In the genomic region with DNA sequence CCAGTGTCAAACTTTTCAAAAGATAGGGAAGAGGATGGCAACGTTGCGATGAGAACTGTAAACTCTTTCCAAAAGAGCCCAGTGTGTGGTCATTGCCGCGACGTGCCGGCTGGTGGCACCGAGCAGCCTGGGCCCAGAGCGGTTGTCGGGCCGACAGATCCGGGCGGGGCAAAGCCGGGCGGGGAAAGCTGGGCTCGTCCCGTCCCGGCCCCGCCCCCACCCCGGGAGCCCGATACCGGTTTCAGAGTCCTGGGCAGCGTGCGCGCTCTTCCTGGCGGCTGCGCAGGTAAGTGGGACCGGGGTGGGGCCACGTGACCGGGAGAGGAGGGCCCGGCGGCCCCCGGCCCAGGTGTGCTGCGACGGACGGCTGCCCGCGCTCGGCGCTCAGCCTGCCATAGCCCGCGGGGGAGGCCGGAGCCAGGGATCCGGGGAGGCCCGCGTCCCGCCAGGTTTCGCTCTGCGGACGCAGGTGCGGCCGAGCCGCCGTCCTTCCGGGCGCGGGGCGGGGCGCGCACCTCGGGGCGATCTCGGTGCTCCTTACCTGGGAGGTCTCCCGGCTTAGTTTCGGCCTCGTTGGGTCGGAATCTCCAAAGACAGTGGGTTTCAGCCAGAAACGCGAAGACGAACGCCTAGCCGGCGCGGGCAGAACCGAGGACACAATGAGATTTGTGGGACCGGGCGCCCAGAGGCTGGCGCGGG, we compare ENCODE assay signal across 7 cellular contexts. TPM values are rescaled to one million over a fixed set of nuclear protein-coding genes. Genes with fewer than 3 reads are reported as not detected.
DNase-seq lines count a peak whose midpoint lies in the region; ATAC-seq, FAIRE-seq and TF ChIP-seq lines count a peak whose summit lies in the region.

A gene with protein sequence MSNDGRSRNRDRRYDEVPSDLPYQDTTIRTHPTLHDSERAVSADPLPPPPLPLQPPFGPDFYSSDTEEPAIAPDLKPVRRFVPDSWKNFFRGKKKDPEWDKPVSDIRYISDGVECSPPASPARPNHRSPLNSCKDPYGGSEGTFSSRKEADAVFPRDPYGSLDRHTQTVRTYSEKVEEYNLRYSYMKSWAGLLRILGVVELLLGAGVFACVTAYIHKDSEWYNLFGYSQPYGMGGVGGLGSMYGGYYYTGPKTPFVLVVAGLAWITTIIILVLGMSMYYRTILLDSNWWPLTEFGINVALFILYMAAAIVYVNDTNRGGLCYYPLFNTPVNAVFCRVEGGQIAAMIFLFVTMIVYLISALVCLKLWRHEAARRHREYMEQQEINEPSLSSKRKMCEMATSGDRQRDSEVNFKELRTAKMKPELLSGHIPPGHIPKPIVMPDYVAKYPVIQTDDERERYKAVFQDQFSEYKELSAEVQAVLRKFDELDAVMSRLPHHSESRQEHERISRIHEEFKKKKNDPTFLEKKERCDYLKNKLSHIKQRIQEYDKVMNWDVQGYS (plus strand): TSS at position 232 of the 699 bp plus-strand sequence. CDS start 4,270 bp downstream, outside the sequence.

- WGBS in K562 (ENCODE audit: insufficient coverage, low coverage, missing lambda C conversion rate): 95% methylated on average over 16 of the region's 78 CpGs

- no peak within 1 kb of the TSS for H3K9ac ChIP-seq in K562 (ENCODE audit: insufficient read depth in 1 of 2, low read depth in 2 of 2, low read length in 2 of 2)

- H3K27ac ChIP-seq in K562 (ENCODE audit: extremely low read depth, low read depth, low read length) (no peak within 1 kb of the TSS), gastrocnemius medialis (no peak within 1 kb of the TSS)

- intact Hi-C loops in K562 (cut with micrococcal nuclease) (no loop called here), gastrocnemius medialis (cut with DNase I; ENCODE audit: low total_unique reads) (no loop called here)

- POLR2A ChIA-PET in K562 (lab: Yijun Ruan, JAX): no interaction called here

- in situ Hi-C loops in K562 (cut with MboI) (no loop called here), gastrocnemius medialis (cut with MboI; ENCODE audit: low sequenced_read_pairs in 4 of 4) (no loop called here)

- no peak for FAIRE-seq in K562 (lab: Jason Lieb, UNC)

- H2AFZ ChIP-seq in K562 (ENCODE audit: low read depth, low read length): no peak within 1 kb of the TSS

- H3K27me3 ChIP-seq in K562 (ENCODE audit: control insufficient read depth in 2 of 2, insufficient read depth in 2 of 2, low read length in 2 of 2): no peaks in the 10 kb centered on the region
- H3K27me3 ChIP-seq in gastrocnemius medialis: no peaks in the 10 kb centered on the region

- peaks cover 41% of the 10 kb centered on the region for H3K36me3 ChIP-seq in K562 (ENCODE audit: control insufficient read depth, insufficient read depth, low read length)
- peaks cover 0 to 36% of the 10 kb centered on the region in 2 donors for H3K36me3 ChIP-seq in gastrocnemius medialis

- TF ChIP-seq POLR2A in K562 (conservative IDR thresholded peaks at IDR 0.05) (no peak), gastrocnemius medialis (IDR thresholded peaks at IDR 0.05) (no peak)

- TF ChIP-seq CTCF in K562 (IDR thresholded peaks at IDR 0.05 in 2 of 3, conservative IDR thresholded peaks at IDR 0.05 in 1 of 3; ENCODE audit: insufficient read depth in 2 of 3, low read depth in 1 of 3, low read length in 3 of 3) (no peak), gastrocnemius medialis (IDR thresholded peaks at IDR 0.05 in 4 of 5, conservative IDR thresholded peaks at IDR 0.05 in 1 of 5) (no peak)

- H3K79me2 ChIP-seq in K562 (ENCODE audit: control insufficient read depth, insufficient read depth, low read length): no peaks in the 10 kb centered on the region

- no peak for TF ChIP-seq EP300 in K562 (IDR thresholded peaks at IDR 0.05; ENCODE audit: low read length)

- no peaks in the 10 kb centered on the region for H4K20me1 ChIP-seq in K562 (replicated peaks; ENCODE audit: control insufficient read depth, insufficient read depth, low read length)

- CTCF ChIA-PET in K562 (lab: Yijun Ruan, JAX; ENCODE audit: low intra/inter-chr PET ratio): no interaction called here

- BruUV-seq in K562 (replicated peaks; lab: Mats Ljungman, UMichigan): no TSS peak

- no peaks in the 10 kb centered on the region for H3K9me1 ChIP-seq in K562 (ENCODE audit: control insufficient read depth, insufficient read depth, low read length)

- peak; percentile 51 for ATAC-seq in GM18517 (IDR thresholded peaks at IDR 0.05; ENCODE audit: unreplicated experiment)
- peak; percentile 70 for ATAC-seq in HG03354 (IDR thresholded peaks at IDR 0.05; ENCODE audit: poor library complexity, severe bottlenecking, unreplicated experiment)
- ATAC-seq in K562: no peak
- ATAC-seq in gastrocnemius medialis: no peak

- no peak within 1 kb of the TSS for H3K4me2 ChIP-seq in K562 (ENCODE audit: insufficient read depth, low read length)

- peak; percentile 24 for DNase-seq in SHP77 treated with DMSO at 0.1 percent for 48 hours (lab: John Stamatoyannopoulos, UW)
- DNase-seq in K562 (ENCODE audit: extremely low read depth in 1 of 4, low spot score in 3 of 4): no peak
- peak; percentile 49 for DNase-seq in iPS DF 4.7 (ENCODE audit: extremely low read depth, low spot score)
- no peak for DNase-seq in gastrocnemius medialis
- no peak for DNase-seq in NCI-H82 treated with DMSO at 0.1 percent for 48 hours (lab: John Stamatoyannopoulos, UW; ENCODE audit: unreplicated experiment)

- no peaks in the 10 kb centered on the region for H3K4me1 ChIP-seq in K562 (replicated peaks in 1 of 2; ENCODE audit: control insufficient read depth in 2 of 2, insufficient read depth in 2 of 2, low read length in 2 of 2)
- H3K4me1 ChIP-seq in gastrocnemius medialis: no peaks in the 10 kb centered on the region

- H3K4me3 ChIP-seq in K562 (no peak within 1 kb of the TSS), gastrocnemius medialis (peak within 1 kb of the TSS in 3 of 4 donors; percentile 19 to 38 (median 29))

- TF ChIP-seq RAD21 in K562 (CRISPR knock-in tag; conservative IDR thresholded peaks at IDR 0.05 in 1 of 2, IDR thresholded peaks at IDR 0.05 in 1 of 2): no peak

- H3K9me3 ChIP-seq in K562 (replicated peaks; ENCODE audit: control insufficient read depth, insufficient read depth, low read depth, low read length): no peaks in the 10 kb centered on the region
- H3K9me3 ChIP-seq in gastrocnemius medialis: no peaks in the 10 kb centered on the region

TF ChIP-seq in K562, 482 proteins besides CTCF, POLR2A, EP300 and RAD21:
- TF ChIP-seq PCBP2 (IDR thresholded peaks at IDR 0.05; ENCODE audit: low read depth, low read length, poor library complexity, severe bottlenecking): no peak
- TF ChIP-seq, protein P1, sequence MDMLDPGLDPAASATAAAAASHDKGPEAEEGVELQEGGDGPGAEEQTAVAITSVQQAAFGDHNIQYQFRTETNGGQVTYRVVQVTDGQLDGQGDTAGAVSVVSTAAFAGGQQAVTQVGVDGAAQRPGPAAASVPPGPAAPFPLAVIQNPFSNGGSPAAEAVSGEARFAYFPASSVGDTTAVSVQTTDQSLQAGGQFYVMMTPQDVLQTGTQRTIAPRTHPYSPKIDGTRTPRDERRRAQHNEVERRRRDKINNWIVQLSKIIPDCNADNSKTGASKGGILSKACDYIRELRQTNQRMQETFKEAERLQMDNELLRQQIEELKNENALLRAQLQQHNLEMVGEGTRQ (CRISPR knock-in tag; IDR thresholded peaks at IDR 0.05): no peak
- TF ChIP-seq POLR2G (IDR thresholded peaks at IDR 0.05; ENCODE audit: low read depth, low read length): peak; percentile 35

RNA-seq across cellular contexts. Expression of the gene that starts here (rescaled TPM):
- 0.72 and 0.79 TPM in 2 replicates for total RNA-seq in K562 (2011; cell fraction: chromatin; rRNA removed; ENCODE audit: low replicate concordance)
- total RNA-seq in K562 (2011; cell fraction: nucleolus; rRNA removed): 0.33 and 0.92 TPM in 2 replicates
- total RNA-seq in K562 (2011; cell fraction: nucleoplasm; rRNA removed): 0.69 and 0.95 TPM in 2 replicates
- total RNA-seq in K562 (2014; rRNA removed) (0.08 TPM in 1 of 2 replicates, not detected in the other), K562 (2014; rRNA removed; fragmentation: Illumina TruSeq; extraction: Trizol) (0.04 and 0.13 TPM in 2 replicates), K562 (2015; rRNA removed; fragmentation: Illumina TruSeq; extraction: Trizol) (0.29 and 0.30 TPM in 2 replicates), K562 (2021) (0.09 and 0.13 TPM in 2 replicates), gastrocnemius medialis (1 to 10 TPM in 2 of 4 donors, under 1 TPM in 2; 0.16 to 3.1 (median 1.4) TPM)
- polyA plus RNA-seq in K562 (2011; rRNA removed) (0.05 and 0.21 TPM in 2 replicates), K562 (2014; fragmentation: Illumina TruSeq; extraction: Trizol) (0.03 TPM in 2 replicates), K562 (2014; fragmentation: Nextera tagmentation; extraction: Ambion mirVana) (under 1 TPM in 1 of 2 experiments, not detected in 1; 0.03 TPM), K562 (2014; rRNA removed) (0.07 TPM in 1 of 2 replicates, not detected in the other)
- polyA plus RNA-seq in K562 (2011; cell fraction: cytosol; rRNA removed): 0.07 TPM in 1 of 2 replicates, not detected in the other
- polyA plus RNA-seq in K562 (2011; cell fraction: nucleus; rRNA removed): 0.20 and 0.34 TPM in 2 replicates
- polyA plus RNA-seq in K562 (2012): 0.03 and 0.08 TPM in 2 replicates
- 0.25 and 0.54 TPM in 2 replicates for polyA minus RNA-seq in K562 (2011; rRNA and poly(A)+ RNA removed)
- polyA minus RNA-seq in K562 (2011; cell fraction: cytosol; rRNA and poly(A)+ RNA removed): not detected in 2 replicates
- polyA minus RNA-seq in K562 (2011; cell fraction: nucleus; rRNA and poly(A)+ RNA removed): 0.40 and 0.56 TPM in 2 replicates

Comparison
In these comparisons a context has a peak if more than half of its experiments do, and no peak if none do; other contexts are left out.
1. ATAC-seq: peak in GM18517 (single experiment) and HG03354 (single experiment); none in K562 (single experiment) and gastrocnemius medialis (0 of 2).
2. DNase-seq: peak in SHP77 treated with DMSO at 0.1 percent for 48 hours (single experiment) and iPS DF 4.7 (single experiment); none in K562 (0 of 4), gastrocnemius medialis (0 of 2) and NCI-H82 treated with DMSO at 0.1 percent for 48 hours (single experiment).